Comparison of ENCODE assay signal across 8 cellular contexts in genomic region chr7:44748042-44748947, GRCh38. TPM values are rescaled to one million over a fixed set of nuclear protein-coding genes. Genes with fewer than 3 reads are reported as not detected.
DNase-seq lines count a peak whose midpoint lies in the region; ATAC-seq and TF ChIP-seq lines count a peak whose summit lies in the region.

TSS of gene ZMIZ2 (plus strand) at chr7:44748847. CDS start at chr7:44756250, 7,403 bp downstream.

- intact Hi-C loops in Right ventricle myocardium superior (cut with DNase I) (no loop called here), thyroid gland (cut with DNase I) (loop anchor here (5.0 kb wide), 2 partner anchors 49 to 161 kb away; partner anchors contain the start of gene PPIA)

- peaks cover 13% of the 10 kb centered on the region for H3K4me1 ChIP-seq in parathyroid adenoma
- peaks cover 12 to 30% of the 10 kb centered on the region in 2 donors for H3K4me1 ChIP-seq in thyroid gland

- H3K4me2 ChIP-seq in parathyroid adenoma (ENCODE audit: low read length), result peak within 1 kb of the TSS; percentile 93

- WGBS in thyroid gland, 2 donors, result 5 to 6% methylated on average over 10 to 14 of the region's 92 CpGs

- TF ChIP-seq POLR2A in thyroid gland (IDR thresholded peaks at IDR 0.05), result peak; percentile 13 to 85

- no peaks in the 10 kb centered on the region for H3K27me3 Mint-ChIP-seq in activated naive CD8-positive, alpha-beta T cell treated with anti-CD3 and anti-CD28 coated beads, Interleukin-2, amount 50 U/mL, for 24 hours

- H2AFZ ChIP-seq in parathyroid adenoma, result peak within 1 kb of the TSS; percentile 85

- ATAC-seq in HG02678 (IDR thresholded peaks at IDR 0.05; ENCODE audit: unreplicated experiment) (peak; percentile 72), Right ventricle myocardium superior (ENCODE audit: poor library complexity) (peak; percentile 98)
- ATAC-seq in activated naive CD8-positive, alpha-beta T cell treated with anti-CD3 and anti-CD28 coated beads, Interleukin-2, amount 50 U/mL, for 24 hours, result peak; percentile 80

- peaks cover 36% of the 10 kb centered on the region for H3K4me1 Mint-ChIP-seq in activated naive CD8-positive, alpha-beta T cell treated with anti-CD3 and anti-CD28 coated beads, Interleukin-2, amount 50 U/mL, for 24 hours

- H3K36me3 Mint-ChIP-seq in activated naive CD8-positive, alpha-beta T cell treated with anti-CD3 and anti-CD28 coated beads, Interleukin-2, amount 50 U/mL, for 24 hours (ENCODE audit: low read depth), result peaks cover 15% of the 10 kb centered on the region

- H3K9ac ChIP-seq in parathyroid adenoma, result peak within 1 kb of the TSS; percentile 59

- H3K27me3 ChIP-seq in parathyroid adenoma (ENCODE audit: control insufficient read depth, insufficient read depth, low read length), result no peaks in the 10 kb centered on the region
- no peaks in the 10 kb centered on the region for H3K27me3 ChIP-seq in thyroid gland

- H3K9me3 ChIP-seq in parathyroid adenoma (ENCODE audit: control insufficient read depth, low read length) (no peaks in the 10 kb centered on the region), thyroid gland (no peaks in the 10 kb centered on the region)

- no peaks in the 10 kb centered on the region for H3K9me3 Mint-ChIP-seq in activated naive CD8-positive, alpha-beta T cell treated with anti-CD3 and anti-CD28 coated beads, Interleukin-2, amount 50 U/mL, for 24 hours

- H3K4me3 ChIP-seq in GM12864 (ENCODE audit: low read depth, low read length) (peak within 1 kb of the TSS; percentile 91), parathyroid adenoma (ENCODE audit: low read depth, low read length) (peak within 1 kb of the TSS; percentile 65), thyroid gland (replicated peaks in 1 of 3) (peak within 1 kb of the TSS; percentile 53 to 78 (median 78))

- H3K79me2 ChIP-seq in parathyroid adenoma, result peaks cover 17% of the 10 kb centered on the region

- H3K27ac Mint-ChIP-seq in activated naive CD8-positive, alpha-beta T cell treated with anti-CD3 and anti-CD28 coated beads, Interleukin-2, amount 50 U/mL, for 24 hours, result peak within 1 kb of the TSS; percentile 74

- H3K36me3 ChIP-seq in parathyroid adenoma (ENCODE audit: control insufficient read depth, insufficient read depth, low read length) (no peaks in the 10 kb centered on the region), thyroid gland (no peaks in the 10 kb centered on the region)

- DNase-seq in GM12864 (ENCODE audit: low read depth) (no peak), NCI-H1417 treated with DMSO at 0.1 percent for 48 hours (lab: John Stamatoyannopoulos, UW) (peak; percentile 58), T follicular helper cell (ENCODE audit: low read depth) (peak; percentile 85), Right ventricle myocardium superior (peak; percentile 96), thyroid gland (peak; percentile 93)
- DNase-seq in activated naive CD8-positive, alpha-beta T cell treated with anti-CD3 and anti-CD28 coated beads, Interleukin-2, amount 50 U/mL, for 24 hours, result peak; percentile 92

- H3K27ac ChIP-seq in parathyroid adenoma (peak within 1 kb of the TSS; percentile 83), thyroid gland (peak within 1 kb of the TSS; percentile 95 to 98 (median 98))

- no peak for TF ChIP-seq CTCF in GM12864 (IDR thresholded peaks at IDR 0.05; ENCODE audit: low read depth, low read length, missing control alignments)
- TF ChIP-seq CTCF in parathyroid adenoma (IDR thresholded peaks at IDR 0.05), result no peak
- no peak for TF ChIP-seq CTCF in thyroid gland (IDR thresholded peaks at IDR 0.05)

- peak within 1 kb of the TSS; percentile 84 for H3K4me3 Mint-ChIP-seq in activated naive CD8-positive, alpha-beta T cell treated with anti-CD3 and anti-CD28 coated beads, Interleukin-2, amount 50 U/mL, for 24 hours

RNA-seq across cellular contexts. Expression of gene ZMIZ2, which starts in this region (rescaled TPM):
- total RNA-seq in Right ventricle myocardium superior (54.1 TPM), thyroid gland (10 to 100 TPM; 43.1 to 57.7 (median 49.8) TPM)
